In the genomic region with DNA sequence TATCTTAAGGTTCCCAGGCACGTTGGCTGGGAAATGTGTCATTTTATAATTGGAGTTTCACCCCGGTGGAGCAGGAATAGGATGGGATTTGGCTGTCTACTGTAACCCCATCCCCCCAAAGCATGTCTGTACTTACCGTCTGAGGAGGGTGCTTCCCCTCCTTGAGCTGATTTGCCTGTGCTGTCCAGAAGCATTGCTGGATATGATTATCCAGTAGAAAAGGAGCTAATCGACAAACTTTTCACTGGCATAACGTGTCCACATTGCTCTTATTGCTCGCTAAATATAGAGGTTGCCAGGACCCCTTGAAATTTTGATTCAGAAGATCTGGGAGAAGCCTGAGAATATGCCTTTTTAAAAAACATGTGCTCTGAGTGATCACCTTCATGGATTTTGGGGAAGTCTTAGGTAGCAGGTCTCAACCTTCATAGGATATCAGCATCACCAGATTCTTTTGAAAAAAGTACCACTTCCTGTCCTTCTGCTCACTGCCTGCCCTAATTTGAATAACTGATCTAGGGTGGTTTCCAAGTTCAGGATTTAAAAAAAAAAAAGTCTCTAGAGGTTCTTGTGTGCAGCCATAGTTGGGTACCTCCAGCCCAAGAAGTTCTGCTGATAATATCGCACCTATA, we compare ENCODE assay signal across 9 cellular contexts.
DNase-seq lines count a peak whose midpoint lies in the region; ATAC-seq and TF ChIP-seq lines count a peak whose summit lies in the region.
"Had no signal": no experiment of that assay in that cellular context is flagged by ENCODE, and none has a peak within 500 bp of the region (broad histone marks: within the 10 kb centered on the region; RNA-seq: fewer than 3 reads in every experiment).

No MANE protein-coding gene starts in this region.

- H3F3A ChIP-seq in Loucy (ENCODE audit: low read depth) (no peaks in the 10 kb centered on the region), smooth muscle cell (ENCODE audit: low read depth) (peaks cover 6% of the 10 kb centered on the region)

- intact Hi-C loops in activated CD4-positive, alpha-beta T cell treated with anti-CD3 and anti-CD28 coated beads, Interleukin-2, amount 10 ng/mL, durations not matched to agents 24 days and 14 days (cut with micrococcal nuclease) = loop anchor here (2.0 to 10.0 kb wide), 2 partner anchors 22 to 954 kb away; a partner anchor contains a TSS
- intact Hi-C loops in spleen (cut with DNase I; ENCODE audit: low total_unique reads) = no loop called here

- TF ChIP-seq EP300 in tibial nerve (IDR thresholded peaks at IDR 0.05) = no peak

- H3K79me2 ChIP-seq in Loucy (ENCODE audit: insufficient read depth, low read length) = peaks cover 80% of the 10 kb centered on the region
- no peaks in the 10 kb centered on the region for H3K79me2 ChIP-seq in smooth muscle cell (ENCODE audit: low read depth)

- H3K36me3 ChIP-seq in Loucy (ENCODE audit: insufficient read depth, low read length) (no peaks in the 10 kb centered on the region), spleen (no peaks in the 10 kb centered on the region), tibial nerve (no peaks in the 10 kb centered on the region), smooth muscle cell (ENCODE audit: low read depth) (no peaks in the 10 kb centered on the region)

- no peaks in the 10 kb centered on the region for H3K9me2 ChIP-seq in Loucy (replicated peaks; ENCODE audit: low read depth, low read length)

- H3K4me3 Mint-ChIP-seq in activated CD4-positive, alpha-beta T cell treated with anti-CD3 and anti-CD28 coated beads, Interleukin-2, amount 10 ng/mL, durations not matched to agents 24 days and 14 days = peak overlapping the region; percentile 92

- H4K20me1 ChIP-seq in Loucy (ENCODE audit: insufficient read depth, low read length, poor library complexity, severe bottlenecking) (no peaks in the 10 kb centered on the region), smooth muscle cell (ENCODE audit: low read depth) (no peaks in the 10 kb centered on the region)

- peak; percentile 78 for DNase-seq in activated CD4-positive, alpha-beta T cell treated with anti-CD3 and anti-CD28 coated beads, Interleukin-2, amount 10 ng/mL, durations not matched to agents 24 days and 14 days
- DNase-seq in activated CD4-positive, alpha-beta T cell treated with anti-CD3 and anti-CD28 coated beads for 48 hours = no peak
- DNase-seq in spleen (no peak), SHP77 (lab: John Stamatoyannopoulos, UW) (no peak), tibial nerve (ENCODE audit: low spot score in 2 of 2) (no peak), smooth muscle cell (lab: John Stamatoyannopoulos, UW; ENCODE audit: unreplicated experiment) (no peak)
- DNase-seq: cortex of kidney had no signal

- peak overlapping the region; percentile 87 for H3K4me3 ChIP-seq in Loucy (ENCODE audit: low read length, poor library complexity, severe bottlenecking)
- peak overlapping the region in 3 of 8 donors; percentile 5 to 49 (median 11) for H3K4me3 ChIP-seq in spleen
- no peak overlapping the region for H3K4me3 ChIP-seq in tibial nerve
- no peak overlapping the region for H3K4me3 ChIP-seq in smooth muscle cell

- H3K27ac Mint-ChIP-seq in activated CD4-positive, alpha-beta T cell treated with anti-CD3 and anti-CD28 coated beads, Interleukin-2, amount 10 ng/mL, durations not matched to agents 24 days and 14 days = peak overlapping the region; percentile 99

- ATAC-seq in HG02623 (IDR thresholded peaks at IDR 0.05; ENCODE audit: unreplicated experiment) = peak; percentile 59

- TF ChIP-seq POLR2A in spleen (IDR thresholded peaks at IDR 0.05) = peak in 1 of 3 donors; percentile 21
- TF ChIP-seq POLR2A in tibial nerve (IDR thresholded peaks at IDR 0.05) = no peak

- H3K9ac ChIP-seq in Loucy (ENCODE audit: low read depth, low read length, poor library complexity, severe bottlenecking) (peak overlapping the region; percentile 97), smooth muscle cell (ENCODE audit: low read depth) (no peak overlapping the region)

- no peaks in the 10 kb centered on the region for H3K27me3 Mint-ChIP-seq in activated CD4-positive, alpha-beta T cell treated with anti-CD3 and anti-CD28 coated beads, Interleukin-2, amount 10 ng/mL, durations not matched to agents 24 days and 14 days

- 13 to 37% (median 24%) methylated on average over 7 of the region's 7 CpGs for WGBS in spleen, 5 donors
- WGBS in tibial nerve, 2 donors = 65 to 68% methylated on average over 7 of the region's 7 CpGs
- WGBS in smooth muscle cell (ENCODE audit: low lambda C conversion rate) = 71% methylated on average over 7 of the region's 7 CpGs

- H3K4me1 Mint-ChIP-seq in activated CD4-positive, alpha-beta T cell treated with anti-CD3 and anti-CD28 coated beads, Interleukin-2, amount 10 ng/mL, durations not matched to agents 24 days and 14 days = peaks cover 65% of the 10 kb centered on the region

- H3K27ac ChIP-seq in spleen (peak overlapping the region; percentile 13 to 78 (median 66)), tibial nerve (no peak overlapping the region), smooth muscle cell (ENCODE audit: low read depth) (no peak overlapping the region)

- H3K36me3 Mint-ChIP-seq in activated CD4-positive, alpha-beta T cell treated with anti-CD3 and anti-CD28 coated beads, Interleukin-2, amount 10 ng/mL, durations not matched to agents 24 days and 14 days (ENCODE audit: low read depth) = peaks cover 20% of the 10 kb centered on the region

- no peak for TF ChIP-seq CTCF in Loucy (conservative IDR thresholded peaks at IDR 0.05; ENCODE audit: low read length)
- TF ChIP-seq CTCF in spleen (IDR thresholded peaks at IDR 0.05 in 8 of 11, conservative IDR thresholded peaks at IDR 0.05 in 3 of 11) = no peak
- no peak for TF ChIP-seq CTCF in tibial nerve (IDR thresholded peaks at IDR 0.05)
- no peak for TF ChIP-seq CTCF in smooth muscle cell (IDR thresholded peaks at IDR 0.05; ENCODE audit: borderline replicate concordance, insufficient read depth, poor library complexity, severe bottlenecking)

- peaks cover 13% of the 10 kb centered on the region for H3K9me3 Mint-ChIP-seq in activated CD4-positive, alpha-beta T cell treated with anti-CD3 and anti-CD28 coated beads, Interleukin-2, amount 10 ng/mL, durations not matched to agents 24 days and 14 days

- peaks cover 56% of the 10 kb centered on the region for H3K4me1 ChIP-seq in Loucy (ENCODE audit: insufficient read depth, low read length, poor library complexity, severe bottlenecking)
- peaks cover 7 to 70% (median 38%) of the 10 kb centered on the region in 6 donors for H3K4me1 ChIP-seq in spleen
- no peaks in the 10 kb centered on the region for H3K4me1 ChIP-seq in tibial nerve
- no peaks in the 10 kb centered on the region for H3K4me1 ChIP-seq in smooth muscle cell (ENCODE audit: low read depth)

- no peak overlapping the region for H2AFZ ChIP-seq in Loucy (ENCODE audit: low read length)
- H2AFZ ChIP-seq in smooth muscle cell (ENCODE audit: low read depth) = no peak overlapping the region

- peak overlapping the region; percentile 98 for H3K4me2 ChIP-seq in Loucy (ENCODE audit: low read depth, low read length, poor library complexity, severe bottlenecking)
- no peak overlapping the region for H3K4me2 ChIP-seq in smooth muscle cell

- H3K9me3 ChIP-seq in Loucy (ENCODE audit: insufficient read depth, low read depth, low read length) (no peaks in the 10 kb centered on the region; the same call in 1 of the 2 replicates), spleen (peaks cover 0 to 8% (median 0%) of the 10 kb centered on the region in 8 donors), tibial nerve (peaks cover 0 to 9% (median 0%) of the 10 kb centered on the region in 4 donors), smooth muscle cell (replicated peaks; ENCODE audit: low read depth) (no peaks in the 10 kb centered on the region)

- no peaks in the 10 kb centered on the region for H3K27me3 ChIP-seq in Loucy (ENCODE audit: insufficient read depth, low read length, poor library complexity, severe bottlenecking)
- H3K27me3 ChIP-seq in spleen (replicated peaks in 1 of 7) = no peaks in the 10 kb centered on the region
- H3K27me3 ChIP-seq in tibial nerve = no peaks in the 10 kb centered on the region
- no peaks in the 10 kb centered on the region for H3K27me3 ChIP-seq in smooth muscle cell (ENCODE audit: low read depth)

Comparison
In these comparisons a context has a peak if more than half of its experiments do, and no peak if none do; other contexts are left out.
1. H3K27ac ChIP-seq: peak in spleen (8 of 8); none in tibial nerve (0 of 4) and smooth muscle cell (single experiment).